11 cellular contexts compared by ENCODE assay signal in the genomic region with DNA sequence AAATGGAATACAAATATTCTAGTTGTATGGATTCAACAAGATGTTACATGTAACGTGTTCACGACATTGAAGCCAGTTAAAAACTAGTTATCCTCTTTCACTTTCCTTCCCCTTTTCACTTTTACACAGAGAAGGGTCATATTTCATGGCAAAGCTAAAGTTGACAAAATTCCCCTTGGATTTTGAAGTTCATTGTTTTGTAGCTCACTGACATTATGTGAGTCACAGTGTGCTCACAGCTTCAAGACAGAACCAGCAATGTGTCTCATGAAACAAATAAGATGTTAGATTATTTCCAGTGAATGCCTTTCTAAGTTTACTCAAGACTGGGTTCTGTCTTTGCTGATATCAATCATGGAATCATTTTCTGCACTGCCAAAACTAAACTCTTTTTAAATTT.
DNase-seq lines count a peak whose midpoint lies in the region; ATAC-seq and TF ChIP-seq lines count a peak whose summit lies in the region.
"Had no signal": no experiment of that assay in that cellular context is flagged by ENCODE, and none has a peak within 500 bp of the region (broad histone marks: within the 10 kb centered on the region; RNA-seq: fewer than 3 reads in every experiment).

No MANE protein-coding gene starts in this region.

- H3K36me3 ChIP-seq in RWPE2 (ENCODE audit: low read depth): no peaks in the 10 kb centered on the region
- no peaks in the 10 kb centered on the region for H3K36me3 ChIP-seq in CD8-positive, alpha-beta T cell (ENCODE audit: insufficient read depth, low read length)
- H3K36me3 ChIP-seq: BLaER1 had no signal

- H3K9me3 ChIP-seq in RWPE2 (ENCODE audit: severe bottlenecking): no peaks in the 10 kb centered on the region
- H3K9me3 ChIP-seq in CD8-positive, alpha-beta T cell (ENCODE audit: low read length): no peaks in the 10 kb centered on the region
- H3K9me3 ChIP-seq: BLaER1 had no signal

- H3K27ac Mint-ChIP-seq in CD8-positive, alpha-beta T cell: no peak overlapping the region

- no peaks in the 10 kb centered on the region for H3K36me3 Mint-ChIP-seq in CD8-positive, alpha-beta T cell

- no peaks in the 10 kb centered on the region for H3K27me3 ChIP-seq in RWPE2 (ENCODE audit: insufficient read depth, poor library complexity, severe bottlenecking)
- no peaks in the 10 kb centered on the region for H3K27me3 ChIP-seq in foreskin keratinocyte
- no peaks in the 10 kb centered on the region for H3K27me3 ChIP-seq in CD8-positive, alpha-beta T cell (ENCODE audit: insufficient read depth, low read length)
- H3K27me3 ChIP-seq: BLaER1 had no signal

- H3K4me3 ChIP-seq in RWPE2 (ENCODE audit: severe bottlenecking) (no peak overlapping the region), retinal pigment epithelial cell (ENCODE audit: low read length) (no peak overlapping the region)
- no peak overlapping the region for H3K4me3 ChIP-seq in CD8-positive, alpha-beta T cell (ENCODE audit: low read depth, low read length)
- H3K4me3 ChIP-seq: BLaER1 had no signal

- no peak overlapping the region for H3K4me3 Mint-ChIP-seq in CD8-positive, alpha-beta T cell

- H3K9me3 Mint-ChIP-seq in CD8-positive, alpha-beta T cell: peaks cover 19% of the 10 kb centered on the region

- H3K4me1 ChIP-seq in RWPE2 (ENCODE audit: insufficient read depth, poor library complexity, severe bottlenecking): no peaks in the 10 kb centered on the region
- H3K4me1 ChIP-seq in foreskin keratinocyte: no peaks in the 10 kb centered on the region
- H3K4me1 ChIP-seq in CD8-positive, alpha-beta T cell (ENCODE audit: insufficient read depth, low read length): no peaks in the 10 kb centered on the region
- H3K4me1 ChIP-seq: BLaER1 had no signal

- peak; percentile 59; the same call in 1 of the 3 replicates for ATAC-seq in RWPE2 (ENCODE audit: low read depth)
- no peak for ATAC-seq in foreskin keratinocyte
- no peak for ATAC-seq in CD8-positive, alpha-beta T cell

- TF ChIP-seq CTCF in RWPE2 (IDR thresholded peaks at IDR 0.05; ENCODE audit: poor library complexity, severe bottlenecking) (no peak), foreskin keratinocyte (conservative IDR thresholded peaks at IDR 0.05) (no peak), retinal pigment epithelial cell (conservative IDR thresholded peaks at IDR 0.05; ENCODE audit: low read depth, low read length) (no peak)
- TF ChIP-seq CTCF in CD8-positive, alpha-beta T cell (IDR thresholded peaks at IDR 0.05): no peak

- intact Hi-C loops in CD8-positive, alpha-beta T cell (cut with DNase I, micrococcal nuclease): no loop called here

- H3K27me3 Mint-ChIP-seq in CD8-positive, alpha-beta T cell (ENCODE audit: low read depth): no peaks in the 10 kb centered on the region

- no peaks in the 10 kb centered on the region for H3K4me1 Mint-ChIP-seq in CD8-positive, alpha-beta T cell (ENCODE audit: low read depth)

- H3K27ac ChIP-seq in RWPE2 (ENCODE audit: poor library complexity, severe bottlenecking) (no peak overlapping the region), foreskin keratinocyte (no peak overlapping the region)
- no peak overlapping the region for H3K27ac ChIP-seq in CD8-positive, alpha-beta T cell (ENCODE audit: low read depth, low read length)
- H3K27ac ChIP-seq: BLaER1 had no signal

- CTCF ChIA-PET in CD8-positive, alpha-beta T cell (lab: Charles Lee): no interaction called here

- DNase-seq in HT1080 (ENCODE audit: low read depth) (peak; percentile 78), RWPE2 (ENCODE audit: low spot score) (no peak), foreskin keratinocyte (peak; percentile 0 to 7), retinal pigment epithelial cell (ENCODE audit: low read depth) (peak; percentile 4), NCI-H748 treated with DMSO at 0.1 percent for 48 hours (lab: John Stamatoyannopoulos, UW) (no peak), UCSD-AML1 (lab: John Stamatoyannopoulos, UW; ENCODE audit: unreplicated experiment) (no peak)
- no peak for DNase-seq in CD8-positive, alpha-beta T cell
- DNase-seq: HCEC 1CT, NCI-H1436 treated with DMSO at 0.1 percent for 48 hours, NCI-H2081 treated with DMSO at 0.1 percent for 48 hours had no signal

- POLR2A ChIA-PET in CD8-positive, alpha-beta T cell (lab: Charles Lee): no interaction called here

Comparison
In these comparisons a context has a peak if more than half of its experiments do, and no peak if none do; other contexts are left out.
1. DNase-seq: peak in HT1080 (single experiment), foreskin keratinocyte (2 of 2) and retinal pigment epithelial cell (single experiment); none in RWPE2 (single experiment), CD8-positive, alpha-beta T cell (0 of 7), NCI-H748 treated with DMSO at 0.1 percent for 48 hours (single experiment) and UCSD-AML1 (single experiment).